In genomic region chr5:79742549-79743136, GRCh38 we compare ENCODE assay signal across 1 cellular context.
TF ChIP-seq lines count a peak whose summit lies in the region.

No MANE protein-coding gene starts in this region.

TF ChIP-seq in HepG2, 621 proteins besides CTCF, POLR2A, EP300 and RAD21 (continued from another document and continues in another):
- TF ChIP-seq HBP1 (CRISPR knock-in tag; IDR thresholded peaks at IDR 0.05; ENCODE audit: low read depth) (no peak), GATAD2A (CRISPR knock-in tag; IDR thresholded peaks at IDR 0.05) (peak; percentile 96), FOXA3 (CRISPR knock-in tag; IDR thresholded peaks at IDR 0.05) (peak; percentile 81), NBN (conservative IDR thresholded peaks at IDR 0.05) (no peak), TRAFD1 (CRISPR knock-in tag; IDR thresholded peaks at IDR 0.05; ENCODE audit: borderline replicate concordance) (no peak), MIXL1 (CRISPR knock-in tag; IDR thresholded peaks at IDR 0.05) (peak; percentile 39; the same call in 1 of the 2 replicates), SP5 (CRISPR knock-in tag; IDR thresholded peaks at IDR 0.05; ENCODE audit: borderline replicate concordance, low read depth) (peak; percentile 77), TFAP4 (IDR thresholded peaks at IDR 0.05; ENCODE audit: borderline replicate concordance, low read depth) (no peak), ZNF609 (CRISPR knock-in tag; IDR thresholded peaks at IDR 0.05; ENCODE audit: borderline replicate concordance) (peak; percentile 26; the same call in 1 of the 2 replicates), SALL2 (CRISPR knock-in tag; IDR thresholded peaks at IDR 0.05) (no peak), ATF7 (IDR thresholded peaks at IDR 0.05) (no peak), ATF7 (CRISPR knock-in tag; IDR thresholded peaks at IDR 0.05) (no peak), ZNF331 (CRISPR knock-in tag; IDR thresholded peaks at IDR 0.05) (peak; percentile 14; the same call in 1 of the 2 replicates), TOE1 (CRISPR knock-in tag; IDR thresholded peaks at IDR 0.05) (no peak), CERS6 (CRISPR knock-in tag; IDR thresholded peaks at IDR 0.05) (no peak), RFX1 (IDR thresholded peaks at IDR 0.05) (no peak), ZNF816 (CRISPR knock-in tag; IDR thresholded peaks at IDR 0.05; ENCODE audit: borderline replicate concordance) (no peak), SPEN (CRISPR knock-in tag; IDR thresholded peaks at IDR 0.05; ENCODE audit: low read depth) (no peak), ZNF549 (CRISPR knock-in tag; IDR thresholded peaks at IDR 0.05) (no peak), ZNF773 (CRISPR knock-in tag; IDR thresholded peaks at IDR 0.05; ENCODE audit: borderline replicate concordance) (no peak), TAF15 (IDR thresholded peaks at IDR 0.05; ENCODE audit: low read depth, low read length, poor library complexity, severe bottlenecking) (no peak), CREB1 (IDR thresholded peaks at IDR 0.05) (no peak), CREB1 (CRISPR knock-in tag; IDR thresholded peaks at IDR 0.05) (peak; percentile 73), ZNF572 (CRISPR knock-in tag; IDR thresholded peaks at IDR 0.05) (no peak), PCBP2 (optimal IDR thresholded peaks at IDR 0.05; ENCODE audit: low read depth, low read length, poor library complexity, severe bottlenecking) (no peak), FOXJ3 (CRISPR knock-in tag; IDR thresholded peaks at IDR 0.05; ENCODE audit: borderline replicate concordance) (peak; percentile 44; the same call in 1 of the 2 replicates), TFDP2 (CRISPR knock-in tag; IDR thresholded peaks at IDR 0.05) (no peak), ARID4A (CRISPR knock-in tag; IDR thresholded peaks at IDR 0.05; ENCODE audit: borderline replicate concordance) (no peak), RBM39 (IDR thresholded peaks at IDR 0.05; ENCODE audit: low read depth, low read length, poor library complexity, severe bottlenecking) (no peak), ZHX2 (IDR thresholded peaks at IDR 0.05; ENCODE audit: low read depth) (no peak), ZHX2 (CRISPR knock-in tag; IDR thresholded peaks at IDR 0.05; ENCODE audit: borderline replicate concordance) (no peak), FOXP1 (IDR thresholded peaks at IDR 0.05) (peak; percentile 51; the same call in 1 of the 2 replicates), FOXP1 (CRISPR knock-in tag; IDR thresholded peaks at IDR 0.05) (peak; percentile 93), BATF2 (CRISPR knock-in tag; IDR thresholded peaks at IDR 0.05) (no peak), ZNF788 (CRISPR knock-in tag; IDR thresholded peaks at IDR 0.05; ENCODE audit: borderline replicate concordance) (no peak), ZNF235 (CRISPR knock-in tag; IDR thresholded peaks at IDR 0.05; ENCODE audit: borderline replicate concordance) (no peak), TGIF2 (CRISPR knock-in tag; IDR thresholded peaks at IDR 0.05) (no peak), NR1H2 (CRISPR knock-in tag; IDR thresholded peaks at IDR 0.05; ENCODE audit: borderline replicate concordance, low read depth) (no peak), RXRB (CRISPR knock-in tag; IDR thresholded peaks at IDR 0.05; ENCODE audit: borderline replicate concordance) (0 out of 2 replicates have a peak, but pooled peaks have one; percentile 22), SAFB2 (CRISPR knock-in tag; IDR thresholded peaks at IDR 0.05; ENCODE audit: borderline replicate concordance, low read depth) (no peak)
